In the genomic region with DNA sequence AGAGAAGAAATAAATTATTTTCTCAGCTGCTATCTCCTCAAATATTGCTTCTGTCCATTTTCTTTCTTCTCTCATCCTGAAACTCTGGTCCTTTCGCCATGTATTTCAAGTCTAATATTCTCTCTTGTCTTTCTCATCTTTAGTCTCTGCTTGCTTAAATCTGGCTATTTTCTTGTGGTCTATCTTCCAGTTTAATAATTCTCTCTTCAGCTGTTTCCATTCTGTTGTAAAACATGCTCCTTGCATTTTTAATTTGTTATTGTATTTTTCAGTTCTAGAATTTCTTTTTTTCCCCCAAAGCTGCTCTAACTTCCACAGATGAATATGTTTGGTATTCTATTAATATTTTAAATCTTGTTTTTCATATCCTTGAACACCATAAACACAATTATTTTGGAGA, we compare ENCODE assay signal across 21 cellular contexts.
"Had no signal": no experiment of that assay in that cellular context is flagged by ENCODE, and none has a peak within 500 bp of the region (broad histone marks: within the 10 kb centered on the region; RNA-seq: fewer than 3 reads in every experiment).

No MANE protein-coding gene starts in this region.

- DNase-seq: esophagus squamous epithelium; foreskin fibroblast; glutamatergic neuron; left colon; left ventricle myocardium superior; mesenchymal stem cell; midbrain; naive thymus-derived CD4-positive, alpha-beta T cell; nephron progenitor cell; psoas muscle; retina; stimulated activated CD4-positive, alpha-beta T cell treated with anti-CD3 and anti-CD28 coated beads, Interleukin-2, amount 100 ng/mL, for 24 hours; stimulated activated CD4-positive, alpha-beta T cell treated with anti-CD3 and anti-CD28 coated beads, Interleukin-4, amount 100 ng/mL, for 4 hours; stimulated activated naive B cell treated with anti-CD40 and anti-IgM and Interleukin-4, amounts not matched to agents 10 μg/mL and 1 μg/mL and 100 μg/mL, for 72 hours; stimulated activated naive CD8-positive, alpha-beta T cell treated with anti-CD3 and anti-CD28 coated beads, Interleukin-15, amount 100 ng/mL, for 72 hours; testis had no signal

- H3K27me3 ChIP-seq: esophagus squamous epithelium, testis, tibial nerve had no signal

- H3K36me3 ChIP-seq: esophagus squamous epithelium, gastroesophageal sphincter, tibial nerve had no signal

- H3K9ac ChIP-seq: parathyroid adenoma had no signal

- H3K9me3 ChIP-seq: testis had no signal

- ATAC-seq: gastroesophageal sphincter; left ventricle myocardium superior; naive thymus-derived CD4-positive, alpha-beta T cell; psoas muscle; sciatic nerve; stimulated activated naive B cell treated with anti-CD40 and anti-IgM and Interleukin-4, amounts not matched to agents 10 μg/mL and 1 μg/mL and 100 μg/mL, for 72 hours; stimulated activated naive CD8-positive, alpha-beta T cell treated with anti-CD3 and anti-CD28 coated beads, Interleukin-15, amount 100 ng/mL, for 72 hours had no signal

- H3K27ac ChIP-seq: esophagus squamous epithelium, gastroesophageal sphincter, parathyroid adenoma, psoas muscle, testis, tibial nerve had no signal

- H3K4me3 ChIP-seq: esophagus squamous epithelium, gastroesophageal sphincter, lung, psoas muscle, testis, tibial nerve had no signal

- H3K4me1 ChIP-seq: gastroesophageal sphincter, parathyroid adenoma, psoas muscle, testis, tibial nerve had no signal
